Comparison of ENCODE assay signal across 18 cellular contexts in genomic region chr1:38456564-38456876, GRCh38.
"Had no signal": no experiment of that assay in that cellular context is flagged by ENCODE, and none has a peak within 500 bp of the region (broad histone marks: within the 10 kb centered on the region; RNA-seq: fewer than 3 reads in every experiment).

No MANE protein-coding gene starts in this region.

- H3K36me3 ChIP-seq: heart right ventricle, upper lobe of right lung, WERI-Rb-1 had no signal

- H3K27me3 ChIP-seq: upper lobe of right lung had no signal

- FAIRE-seq: TTC549 had no signal

- H3K27ac ChIP-seq: epithelial cell of prostate, heart right ventricle, upper lobe of right lung had no signal

- H3K4me3 ChIP-seq: heart right ventricle, mucosa of descending colon, upper lobe of right lung had no signal

- H3K27ac Mint-ChIP-seq: activated CD8-positive, alpha-beta T cell treated with anti-CD3 and anti-CD28 coated beads, Interleukin-2, amount 10 ng/mL, durations not matched to agents 7 days and 5 days; activated naive CD4-positive, alpha-beta T cell treated with anti-CD3 and anti-CD28 coated beads, Interleukin-2, amount 50 U/mL, for 72 hours; nephron progenitor cell had no signal

- H3K4me3 Mint-ChIP-seq: activated CD8-positive, alpha-beta T cell treated with anti-CD3 and anti-CD28 coated beads, Interleukin-2, amount 10 ng/mL, durations not matched to agents 7 days and 5 days; brain; nephron progenitor cell had no signal

- DNase-seq: activated CD4-positive, alpha-beta T cell treated with anti-CD3 and anti-CD28 coated beads for 1 hour; activated CD4-positive, alpha-beta T cell treated with anti-CD3 and anti-CD28 coated beads, Interleukin-2, amount 50 U/mL, for 1 hour; activated CD8-positive, alpha-beta T cell treated with anti-CD3 and anti-CD28 coated beads, Interleukin-2, amount 10 ng/mL, durations not matched to agents 7 days and 5 days; activated gamma-delta T cell treated with Interleukin-2 at 50 U/mL for 16 hours; aorta; heart right ventricle; left cardiac atrium; mesenchymal stem cell; mucosa of descending colon; nephron progenitor cell; stimulated activated CD4-positive, alpha-beta T cell treated with anti-CD3 and anti-CD28 coated beads, Interleukin-4, amount 100 ng/mL, for 1 hour; stimulated activated naive CD4-positive, alpha-beta T cell; upper lobe of right lung had no signal

- H3K9me3 Mint-ChIP-seq: activated naive CD4-positive, alpha-beta T cell treated with anti-CD3 and anti-CD28 coated beads, Interleukin-2, amount 50 U/mL, for 72 hours had no signal

- H3K36me3 Mint-ChIP-seq: activated naive CD4-positive, alpha-beta T cell treated with anti-CD3 and anti-CD28 coated beads, Interleukin-2, amount 50 U/mL, for 72 hours; brain had no signal

- H3K9me3 ChIP-seq: heart right ventricle, mucosa of descending colon, upper lobe of right lung had no signal

- H3K4me1 ChIP-seq: heart right ventricle, upper lobe of right lung had no signal
